11 cellular contexts compared by ENCODE assay signal in the genomic region with DNA sequence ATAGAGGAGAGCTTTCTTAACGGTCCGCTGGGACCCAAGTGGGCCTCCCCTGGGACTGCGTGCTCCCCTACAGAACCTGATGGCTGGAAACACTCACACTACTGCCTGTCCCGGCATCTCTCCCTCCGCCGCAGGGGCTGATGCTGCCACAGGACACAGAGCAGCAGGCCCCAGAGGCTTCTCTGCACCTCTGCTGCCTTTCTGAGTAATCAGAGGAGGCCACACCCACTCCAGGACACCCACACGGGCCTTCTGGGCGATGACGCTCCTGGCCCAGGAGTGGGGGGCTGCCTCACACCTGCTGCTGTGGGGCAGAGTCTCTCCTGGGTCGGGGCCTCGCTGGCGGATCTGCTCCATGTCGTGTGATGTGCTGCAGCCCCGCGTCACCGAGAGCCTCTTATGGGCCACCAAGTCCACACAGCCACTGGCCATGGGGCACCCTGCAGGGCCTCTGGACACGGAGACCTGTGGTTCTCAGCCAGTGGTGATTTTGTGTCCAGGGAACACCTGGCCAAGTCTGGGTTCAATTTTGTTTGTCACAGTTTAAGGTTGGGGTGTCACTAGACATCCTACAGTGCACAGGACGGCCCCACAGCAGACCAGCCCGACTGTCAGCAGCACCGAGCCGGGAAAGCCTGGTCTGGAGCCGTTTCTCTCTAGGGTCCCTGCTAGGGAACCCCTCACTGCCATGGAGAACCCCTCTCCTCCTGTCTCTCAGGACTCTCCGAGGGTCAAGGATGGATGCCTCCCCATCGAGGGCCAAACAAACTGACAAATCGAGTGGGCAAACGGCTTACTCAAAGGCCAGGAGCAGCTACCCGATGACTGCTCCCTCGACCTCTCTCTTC. TPM values are rescaled to one million over a fixed set of nuclear protein-coding genes. Genes with fewer than 3 reads are reported as not detected.
DNase-seq lines count a peak whose midpoint lies in the region; ATAC-seq and TF ChIP-seq lines count a peak whose summit lies in the region.
"Had no signal": no experiment of that assay in that cellular context is flagged by ENCODE, and none has a peak within 500 bp of the region (broad histone marks: within the 10 kb centered on the region; RNA-seq: fewer than 3 reads in every experiment).

No MANE protein-coding gene starts in this region.

- H3K9me3 Mint-ChIP-seq in activated naive CD4-positive, alpha-beta T cell treated with anti-CD3 and anti-CD28 coated beads for 36 hours, result no peaks in the 10 kb centered on the region
- H3K9me3 Mint-ChIP-seq: WTC11 had no signal

- TF ChIP-seq POLR2A in sigmoid colon (IDR thresholded peaks at IDR 0.05), result no peak
- no peak for TF ChIP-seq POLR2A in gastrocnemius medialis (IDR thresholded peaks at IDR 0.05)

- H3K4me1 ChIP-seq in BLaER1 (peaks cover 16% of the 10 kb centered on the region), sigmoid colon (peaks cover 0 to 16% (median 15%) of the 10 kb centered on the region in 4 donors), gastrocnemius medialis (peaks cover 0 to 5% of the 10 kb centered on the region in 2 donors)
- H3K4me1 ChIP-seq: colonic mucosa had no signal

- H3K9ac ChIP-seq in BLaER1, result no peak overlapping the region

- WGBS in sigmoid colon, 2 donors, result 67 to 79% methylated on average over 28 of the region's 28 CpGs

- ATAC-seq in HG02610 (IDR thresholded peaks at IDR 0.05; ENCODE audit: unreplicated experiment) (peak; percentile 43), gastrocnemius medialis (no peak), HG03432 (IDR thresholded peaks at IDR 0.05; ENCODE audit: unreplicated experiment) (no peak)
- ATAC-seq: WTC11 had no signal

- H3K27me3 ChIP-seq in BLaER1 (no peaks in the 10 kb centered on the region), sigmoid colon (no peaks in the 10 kb centered on the region), gastrocnemius medialis (no peaks in the 10 kb centered on the region)
- H3K27me3 ChIP-seq: colonic mucosa had no signal

- DNase-seq in activated naive CD4-positive, alpha-beta T cell treated with anti-CD3 and anti-CD28 coated beads for 36 hours, result peak; percentile 68
- DNase-seq in sigmoid colon (peak; percentile 66), gastrocnemius medialis (no peak), NCI-H345 treated with DMSO at 0.1 percent for 48 hours (lab: John Stamatoyannopoulos, UW; ENCODE audit: unreplicated experiment) (no peak), NCI-H1930 (lab: John Stamatoyannopoulos, UW) (no peak)
- DNase-seq: colonic mucosa, nucleus accumbens had no signal

- H3K27ac ChIP-seq in BLaER1 (no peak overlapping the region), sigmoid colon (peak overlapping the region in 3 of 4 donors; percentile 66 to 75 (median 69)), gastrocnemius medialis (no peak overlapping the region)
- H3K27ac ChIP-seq: colonic mucosa had no signal

- TF ChIP-seq CTCF in sigmoid colon (IDR thresholded peaks at IDR 0.05) (no peak), gastrocnemius medialis (IDR thresholded peaks at IDR 0.05 in 4 of 5, conservative IDR thresholded peaks at IDR 0.05 in 1 of 5) (no peak)

- peak overlapping the region; percentile 40 for H3K4me3 Mint-ChIP-seq in activated naive CD4-positive, alpha-beta T cell treated with anti-CD3 and anti-CD28 coated beads for 36 hours
- H3K4me3 Mint-ChIP-seq: WTC11 had no signal

- in situ Hi-C loops in gastrocnemius medialis (cut with MboI; ENCODE audit: low sequenced_read_pairs in 4 of 4), result loop anchor here in 2 of 4 donors (25.0 kb wide), 2 partner anchors 348 to 398 kb away; a partner anchor contains a TSS

- H3K9me3 ChIP-seq in BLaER1 (no peaks in the 10 kb centered on the region), sigmoid colon (no peaks in the 10 kb centered on the region), gastrocnemius medialis (no peaks in the 10 kb centered on the region)
- H3K9me3 ChIP-seq: colonic mucosa had no signal

- intact Hi-C loops in activated naive CD4-positive, alpha-beta T cell treated with anti-CD3 and anti-CD28 coated beads for 36 hours (cut with micrococcal nuclease), result loop anchor here (1.0 kb wide), 1 partner anchor 15 kb away; no protein-coding TSS in a partner anchor
- intact Hi-C loops in sigmoid colon (cut with DNase I) (no loop called here), gastrocnemius medialis (cut with DNase I; ENCODE audit: low total_unique reads) (no loop called here)

- H3K4me1 Mint-ChIP-seq in activated naive CD4-positive, alpha-beta T cell treated with anti-CD3 and anti-CD28 coated beads for 36 hours (ENCODE audit: low read depth), result peaks cover 15% of the 10 kb centered on the region

- H3K4me3 ChIP-seq in BLaER1 (no peak overlapping the region), sigmoid colon (no peak overlapping the region), gastrocnemius medialis (no peak overlapping the region)
- H3K4me3 ChIP-seq: colonic mucosa had no signal

- H3K27me3 Mint-ChIP-seq in activated naive CD4-positive, alpha-beta T cell treated with anti-CD3 and anti-CD28 coated beads for 36 hours (ENCODE audit: low read depth), result no peaks in the 10 kb centered on the region

- H3K4me2 ChIP-seq in BLaER1, result peak overlapping the region; percentile 82

- no peaks in the 10 kb centered on the region for H4K20me1 ChIP-seq in BLaER1

- H3K27ac Mint-ChIP-seq in activated naive CD4-positive, alpha-beta T cell treated with anti-CD3 and anti-CD28 coated beads for 36 hours, result peak overlapping the region; percentile 84
- H3K27ac Mint-ChIP-seq: WTC11 had no signal

- H3K36me3 ChIP-seq in BLaER1 (no peaks in the 10 kb centered on the region), sigmoid colon (no peaks in the 10 kb centered on the region), gastrocnemius medialis (no peaks in the 10 kb centered on the region)
- H3K36me3 ChIP-seq: colonic mucosa had no signal

- H3K36me3 Mint-ChIP-seq in activated naive CD4-positive, alpha-beta T cell treated with anti-CD3 and anti-CD28 coated beads for 36 hours (ENCODE audit: low read depth), result no peaks in the 10 kb centered on the region
- H3K36me3 Mint-ChIP-seq: WTC11 had no signal

- TF ChIP-seq EP300 in sigmoid colon (IDR thresholded peaks at IDR 0.05), result no peak

- CTCF ChIA-PET in activated naive CD4-positive, alpha-beta T cell treated with anti-CD3 and anti-CD28 coated beads for 36 hours (lab: Charles Lee), result interaction anchor here (0.7 to 1.0 kb wide), 2 partner anchors 16 to 335 kb away, joined by 4 to 5 read pairs; a partner anchor contains a TSS

RNA-seq across cellular contexts. Expression of a gene that starts 16.0 kb away (rescaled TPM):
- total RNA-seq in activated naive CD4-positive, alpha-beta T cell treated with anti-CD3 and anti-CD28 coated beads for 36 hours, result 100 to 1,000 TPM; 127 TPM
- total RNA-seq in sigmoid colon (100 to 1,000 TPM in 1 of 4 donors, 10 to 100 TPM in 3; 42.8 to 126 (median 57.1) TPM), gastrocnemius medialis (10 to 100 TPM in 3 of 4 donors, 1 to 10 TPM in 1; 9.2 to 34.3 (median 20.4) TPM)
- polyA plus RNA-seq in sigmoid colon, result 10 to 100 TPM; 14.6 to 43.8 (median 15.6) TPM

RNA-seq across cellular contexts. Expression of a gene that starts 57.6 kb away (rescaled TPM):
- 10 to 100 TPM; 14.3 to 14.5 TPM for total RNA-seq in activated naive CD4-positive, alpha-beta T cell treated with anti-CD3 and anti-CD28 coated beads for 36 hours
- total RNA-seq in sigmoid colon, result 10 to 100 TPM; 22.9 to 65.1 (median 46.0) TPM
- 10 to 100 TPM; 10.6 to 26.5 (median 16.8) TPM for polyA plus RNA-seq in sigmoid colon
- total RNA-seq in gastrocnemius medialis, result 10 to 100 TPM; 18.1 to 51.5 (median 34.3) TPM

Comparison
In these comparisons a context has a peak if more than half of its experiments do, and no peak if none do; other contexts are left out.
1. H3K27ac ChIP-seq: peak in sigmoid colon (3 of 4); none in BLaER1 (single experiment) and gastrocnemius medialis (0 of 4).
2. DNase-seq: peak in activated naive CD4-positive, alpha-beta T cell treated with anti-CD3 and anti-CD28 coated beads for 36 hours (single experiment) and sigmoid colon (single experiment); none in gastrocnemius medialis (0 of 2), NCI-H345 treated with DMSO at 0.1 percent for 48 hours (single experiment) and NCI-H1930 (0 of 2).